Comparison of ENCODE assay signal across 8 cellular contexts in genomic region chr11:93225642-93226041, GRCh38. TPM values are rescaled to one million over a fixed set of nuclear protein-coding genes. Genes with fewer than 3 reads are reported as not detected.
DNase-seq lines count a peak whose midpoint lies in the region; ATAC-seq and TF ChIP-seq lines count a peak whose summit lies in the region.

No MANE protein-coding gene starts in this region.

- no peak overlapping the region for H3K27ac Mint-ChIP-seq in activated CD4-positive, alpha-beta memory T cell treated with anti-CD3 and anti-CD28 coated beads for 36 hours

- no peak overlapping the region for H2BK5ac ChIP-seq in mesenchymal stem cell (ENCODE audit: low read depth, low read length, poor library complexity, severe bottlenecking)

- no peak overlapping the region for H3K4ac ChIP-seq in mesenchymal stem cell (ENCODE audit: low read depth in 1 of 2, low read length in 2 of 2)

- H3K9me3 ChIP-seq in ascending aorta (no peaks in the 10 kb centered on the region), mesenchymal stem cell (ENCODE audit: control insufficient read depth, low read length) (no peaks in the 10 kb centered on the region)

- POLR2A ChIA-PET in activated CD4-positive, alpha-beta memory T cell treated with anti-CD3 and anti-CD28 coated beads for 36 hours (lab: Charles Lee): no interaction called here

- H3K79me1 ChIP-seq in mesenchymal stem cell (replicated peaks; ENCODE audit: low read length, poor library complexity, severe bottlenecking): no peaks in the 10 kb centered on the region

- CTCF ChIA-PET in activated CD4-positive, alpha-beta memory T cell treated with anti-CD3 and anti-CD28 coated beads for 36 hours (lab: Charles Lee): interaction anchor here (0.6 to 4.3 kb wide), 8 partner anchors 9 to 880 kb away, joined by 3 to 49 read pairs (median 4); no protein-coding TSS in a partner anchor

- no peak overlapping the region for H2BK120ac ChIP-seq in mesenchymal stem cell (ENCODE audit: low read depth, low read length)

- no peaks in the 10 kb centered on the region for H3K36me3 Mint-ChIP-seq in activated CD4-positive, alpha-beta memory T cell treated with anti-CD3 and anti-CD28 coated beads for 36 hours

- H3K18ac ChIP-seq in mesenchymal stem cell (ENCODE audit: low read depth in 1 of 2, low read length in 2 of 2): no peak overlapping the region

- WGBS in mesenchymal stem cell: 70% methylated on average over 1 of the region's 2 CpGs

- H3K4me3 ChIP-seq in NB4 (ENCODE audit: low read depth, low read length): no peak overlapping the region
- no peak overlapping the region for H3K4me3 ChIP-seq in ascending aorta
- H3K4me3 ChIP-seq in mesenchymal stem cell (ENCODE audit: insufficient read depth in 1 of 2, low read depth in 1 of 2, low read length in 2 of 2): no peak overlapping the region

- no peaks in the 10 kb centered on the region for H3K36me3 ChIP-seq in ascending aorta
- H3K36me3 ChIP-seq in mesenchymal stem cell (ENCODE audit: control insufficient read depth in 1 of 2, insufficient read depth in 2 of 2, low read depth in 1 of 2, low read length in 2 of 2): no peaks in the 10 kb centered on the region

- no peak overlapping the region for H2BK12ac ChIP-seq in mesenchymal stem cell (ENCODE audit: low read length in 2 of 2)

- TF ChIP-seq POLR2A in NB4 (IDR thresholded peaks at IDR 0.05; ENCODE audit: extremely low read depth, insufficient read length): no peak

- no peaks in the 10 kb centered on the region for H3K9me3 Mint-ChIP-seq in activated CD4-positive, alpha-beta memory T cell treated with anti-CD3 and anti-CD28 coated beads for 36 hours

- no peak overlapping the region for H4K91ac ChIP-seq in mesenchymal stem cell (ENCODE audit: low read length)

- H3K27me3 ChIP-seq in ascending aorta (no peaks in the 10 kb centered on the region), mesenchymal stem cell (ENCODE audit: control insufficient read depth in 1 of 2, insufficient read depth in 1 of 2, low read length in 2 of 2) (peaks cover 5 to 10% of the 10 kb centered on the region in 2 experiments)

- no peak overlapping the region for H3K27ac ChIP-seq in ascending aorta
- H3K27ac ChIP-seq in mesenchymal stem cell (ENCODE audit: low read length, poor library complexity, severe bottlenecking): no peak overlapping the region

- H3K23ac ChIP-seq in mesenchymal stem cell (ENCODE audit: low read length in 2 of 2): no peak overlapping the region

- H3K4me1 Mint-ChIP-seq in activated CD4-positive, alpha-beta memory T cell treated with anti-CD3 and anti-CD28 coated beads for 36 hours (ENCODE audit: low read depth): no peaks in the 10 kb centered on the region

- no peak overlapping the region for H3K4me3 Mint-ChIP-seq in activated CD4-positive, alpha-beta memory T cell treated with anti-CD3 and anti-CD28 coated beads for 36 hours

- no peak overlapping the region for H3K14ac ChIP-seq in mesenchymal stem cell (ENCODE audit: low read length in 2 of 2)

- H3K4me1 ChIP-seq in ascending aorta (no peaks in the 10 kb centered on the region), mesenchymal stem cell (ENCODE audit: control insufficient read depth, insufficient read depth, low read depth, low read length) (no peaks in the 10 kb centered on the region)

- H3K9ac ChIP-seq in mesenchymal stem cell (ENCODE audit: low read length): no peak overlapping the region

- no peak overlapping the region for H3K4me2 ChIP-seq in mesenchymal stem cell (ENCODE audit: low read length, poor library complexity, severe bottlenecking)

- H2AK5ac ChIP-seq in mesenchymal stem cell (ENCODE audit: low read length, severe bottlenecking): no peak overlapping the region

- TF ChIP-seq CTCF in NB4 (IDR thresholded peaks at IDR 0.05; ENCODE audit: low read depth, low read length) (no peak), ascending aorta (IDR thresholded peaks at IDR 0.05) (peak in 2 of 3 experiments; percentile 30 to 41), omental fat pad (IDR thresholded peaks at IDR 0.05) (no peak)

- H3K27me3 Mint-ChIP-seq in activated CD4-positive, alpha-beta memory T cell treated with anti-CD3 and anti-CD28 coated beads for 36 hours: no peaks in the 10 kb centered on the region

- ATAC-seq in omental fat pad (ENCODE audit: low FRiP score) (no peak), GM18867 (IDR thresholded peaks at IDR 0.05; ENCODE audit: unreplicated experiment) (no peak), GM19463 (IDR thresholded peaks at IDR 0.05; ENCODE audit: unreplicated experiment) (no peak)

- DNase-seq in DMS53 (lab: John Stamatoyannopoulos, UW) (peak; percentile 86), NB4 (ENCODE audit: low read depth) (peak; percentile 52), ascending aorta (ENCODE audit: low spot score in 2 of 2) (no peak), mesenchymal stem cell (peak; percentile 24), omental fat pad (ENCODE audit: low spot score) (no peak)
- DNase-seq in activated CD4-positive, alpha-beta memory T cell treated with anti-CD3 and anti-CD28 coated beads for 36 hours: no peak

- no peak overlapping the region for H4K8ac ChIP-seq in mesenchymal stem cell (ENCODE audit: low read length)

- intact Hi-C loops in ascending aorta (cut with DNase I): loop anchor here (10.0 kb wide), 1 partner anchor 281 kb away; no protein-coding TSS in a partner anchor
- intact Hi-C loops in activated CD4-positive, alpha-beta memory T cell treated with anti-CD3 and anti-CD28 coated beads for 36 hours (cut with micrococcal nuclease): loop anchor here (1.0 kb wide), 1 partner anchor 283 kb away; no protein-coding TSS in a partner anchor

- no peak overlapping the region for H2AFZ ChIP-seq in mesenchymal stem cell (ENCODE audit: low read depth, low read length)

- no peak overlapping the region for H2BK15ac ChIP-seq in mesenchymal stem cell (ENCODE audit: low read depth, poor library complexity, severe bottlenecking)

RNA-seq across cellular contexts. Expression of gene SLC36A4, which starts 27.9 kb away (rescaled TPM):
- 18.6 TPM for total RNA-seq in ascending aorta
- polyA plus RNA-seq in mesenchymal stem cell (2013, experiment 1 of 2): 10.3 TPM
- 10.7 TPM for polyA plus RNA-seq in mesenchymal stem cell (2013, experiment 2 of 2)
- total RNA-seq in activated CD4-positive, alpha-beta memory T cell treated with anti-CD3 and anti-CD28 coated beads for 36 hours: 10 to 100 TPM; 13.9 to 14.0 TPM
- 10 to 100 TPM; 19.0 to 35.7 (median 23.0) TPM for total RNA-seq in omental fat pad

Comparison
In these comparisons a context has a peak if more than half of its experiments do, and no peak if none do; other contexts are left out.
1. DNase-seq: peak in DMS53 (single experiment), NB4 (single experiment) and mesenchymal stem cell (single experiment); none in ascending aorta (0 of 2), activated CD4-positive, alpha-beta memory T cell treated with anti-CD3 and anti-CD28 coated beads for 36 hours (single experiment) and omental fat pad (single experiment).
2. CTCF ChIP-seq: peak in ascending aorta (2 of 3); none in NB4 (single experiment) and omental fat pad (0 of 3).